ENCODE assay signal across 8 cellular contexts in genomic region chr16:30369938-30370443, GRCh38. TPM values are rescaled to one million over a fixed set of nuclear protein-coding genes. Genes with fewer than 3 reads are reported as not detected.
DNase-seq lines count a peak whose midpoint lies in the region; ATAC-seq and TF ChIP-seq lines count a peak whose summit lies in the region.

No MANE protein-coding gene starts in this region.

- 1% methylated on average over 21 to 72 of the region's 73 CpGs for WGBS in heart right ventricle, 2 donors

- peak overlapping the region; percentile 9 to 96 (median 78) for H3K27ac Mint-ChIP-seq in IgD-negative memory B cell

- TF ChIP-seq CTCF in heart right ventricle (IDR thresholded peaks at IDR 0.05) (peak in 1 of 9 donors; percentile 20), dorsolateral prefrontal cortex (IDR thresholded peaks at IDR 0.05 in 54 of 56, conservative IDR thresholded peaks at IDR 0.05 in 2 of 56; ENCODE audit: low read depth in 1 of 56, partially characterized antibody in 56 of 56) (no peak), omental fat pad (IDR thresholded peaks at IDR 0.05) (no peak)

- no peaks in the 10 kb centered on the region for H3K27me3 Mint-ChIP-seq in IgD-negative memory B cell

- ATAC-seq in heart right ventricle (peak in 1 of 8 donors; percentile 4), left ventricle myocardium superior (no peak), omental fat pad (ENCODE audit: low FRiP score) (peak; percentile 1)

- no peaks in the 10 kb centered on the region for H3K9me3 Mint-ChIP-seq in IgD-negative memory B cell

- H3K4me3 ChIP-seq in heart right ventricle (peak overlapping the region; percentile 67 to 97 (median 90)), dorsolateral prefrontal cortex (peak overlapping the region; percentile 52 to 98 (median 90))

- peaks cover 12 to 42% (median 41%) of the 10 kb centered on the region in 3 donors for H3K4me1 Mint-ChIP-seq in IgD-negative memory B cell

- H3K4me1 ChIP-seq in heart right ventricle: peaks cover 12 to 60% (median 43%) of the 10 kb centered on the region in 9 donors

- H3K27me3 ChIP-seq in heart right ventricle: no peaks in the 10 kb centered on the region
- H3K27me3 ChIP-seq in dorsolateral prefrontal cortex: no peaks in the 10 kb centered on the region

- H3K27ac ChIP-seq in heart right ventricle (peak overlapping the region; percentile 52 to 95 (median 86)), dorsolateral prefrontal cortex (peak overlapping the region; percentile 21 to 100 (median 82))

- peak overlapping the region; percentile 71 to 91 (median 86) for H3K4me3 Mint-ChIP-seq in IgD-negative memory B cell

- H3K36me3 ChIP-seq in heart right ventricle: peaks cover 0 to 20% (median 0%) of the 10 kb centered on the region in 9 donors

- H3K9me3 ChIP-seq in heart right ventricle: no peaks in the 10 kb centered on the region

- DNase-seq in heart right ventricle (no peak), left ventricle myocardium superior (no peak), dorsolateral prefrontal cortex (peak in 1 of 10 donors; percentile 56), omental fat pad (ENCODE audit: low spot score) (no peak), hypothalamus (lab: John Stamatoyannopoulos, UW) (no peak), NCI-H187 (lab: John Stamatoyannopoulos, UW) (no peak), GF-D8 (lab: John Stamatoyannopoulos, UW) (no peak)

- intact Hi-C loops in heart right ventricle (cut with DNase I) (loop anchor here in 2 of 10 donors (5.0 kb wide), 2 partner anchors 37 to 43 kb away; partner anchors contain the start of gene ZNF771 (in 1 of the 2)), left ventricle myocardium superior (cut with micrococcal nuclease) (no loop called here), dorsolateral prefrontal cortex (cut with DNase I) (loop anchor here in 1 of 2 donors (1.0 to 10.0 kb wide), 3 partner anchors 8 to 275 kb away; partner anchors contain the start of genes TBX6, YPEL3 and ZNF771)

- peaks cover 1% of the 10 kb centered on the region for H3K36me3 Mint-ChIP-seq in IgD-negative memory B cell

RNA-seq across cellular contexts. Expression of gene TBC1D10B, which starts 0.3 kb away (rescaled TPM):
- 10 to 100 TPM; 18.0 to 27.7 (median 22.2) TPM for total RNA-seq in heart right ventricle
- 10 to 100 TPM; 25.1 to 30.0 TPM for polyA plus RNA-seq in heart right ventricle
- total RNA-seq in left ventricle myocardium superior: 26.4 TPM
- 11.3 TPM for polyA plus RNA-seq in IgD-negative memory B cell
- total RNA-seq in dorsolateral prefrontal cortex: 10 to 100 TPM; 50.3 to 87.6 (median 67.1) TPM
- 10 to 100 TPM; 19.0 to 28.6 (median 26.7) TPM for total RNA-seq in omental fat pad

RNA-seq across cellular contexts. Expression of gene MYL11, which starts 4.6 kb away (rescaled TPM):
- not detected for total RNA-seq in heart right ventricle
- 1 to 10 TPM in 1 of 2 donors, under 1 TPM in 1; 0.41 to 3.7 TPM for polyA plus RNA-seq in heart right ventricle
- not detected for total RNA-seq in left ventricle myocardium superior
- 1.7 TPM for polyA plus RNA-seq in IgD-negative memory B cell
- total RNA-seq in dorsolateral prefrontal cortex: 1 to 10 TPM in 12 of 120 experiments, under 1 TPM in 1, not detected in 107; 0.95 to 3.8 (median 2.0) TPM
- total RNA-seq in omental fat pad: not detected

RNA-seq across cellular contexts. Expression of gene SEPTIN1, which starts 12.4 kb away (rescaled TPM):
- total RNA-seq in heart right ventricle: 1 to 10 TPM in 9 of 10 donors, under 1 TPM in 1; 0.97 to 6.8 (median 1.4) TPM
- polyA plus RNA-seq in heart right ventricle: 1 to 10 TPM in 1 of 2 donors, under 1 TPM in 1; 0.78 to 3.4 TPM
- total RNA-seq in left ventricle myocardium superior: 2.5 TPM
- polyA plus RNA-seq in IgD-negative memory B cell: 161 TPM
- total RNA-seq in dorsolateral prefrontal cortex: 1 to 10 TPM; 1.6 to 8.3 (median 4.0) TPM
- 1 to 10 TPM in 3 of 4 donors, under 1 TPM in 1; 0.93 to 2.6 (median 2.4) TPM for total RNA-seq in omental fat pad

RNA-seq across cellular contexts. Expression of gene CD2BP2, which starts 14.9 kb away (rescaled TPM):
- total RNA-seq in heart right ventricle: 10 to 100 TPM; 34.9 to 48.8 (median 38.8) TPM
- polyA plus RNA-seq in heart right ventricle: 10 to 100 TPM; 19.9 to 47.7 TPM
- total RNA-seq in left ventricle myocardium superior: 29.3 TPM
- 42.7 TPM for polyA plus RNA-seq in IgD-negative memory B cell
- total RNA-seq in dorsolateral prefrontal cortex: 10 to 100 TPM; 45.0 to 76.5 (median 59.2) TPM
- total RNA-seq in omental fat pad: 10 to 100 TPM; 27.3 to 39.9 (median 35.4) TPM

RNA-seq across cellular contexts. Expression of gene ZNF48, which starts 25.2 kb away (rescaled TPM):
- total RNA-seq in heart right ventricle: 1 to 10 TPM; 3.2 to 6.6 (median 5.4) TPM
- polyA plus RNA-seq in heart right ventricle: 1 to 10 TPM; 2.2 to 8.0 TPM
- total RNA-seq in left ventricle myocardium superior: 5.2 TPM
- 9.7 TPM for polyA plus RNA-seq in IgD-negative memory B cell
- 10 to 100 TPM; 10.1 to 24.9 (median 16.6) TPM for total RNA-seq in dorsolateral prefrontal cortex
- total RNA-seq in omental fat pad: 1 to 10 TPM; 3.4 to 5.4 (median 4.9) TPM
